Comparison of ENCODE assay signal across 1 cellular context in the genomic region with DNA sequence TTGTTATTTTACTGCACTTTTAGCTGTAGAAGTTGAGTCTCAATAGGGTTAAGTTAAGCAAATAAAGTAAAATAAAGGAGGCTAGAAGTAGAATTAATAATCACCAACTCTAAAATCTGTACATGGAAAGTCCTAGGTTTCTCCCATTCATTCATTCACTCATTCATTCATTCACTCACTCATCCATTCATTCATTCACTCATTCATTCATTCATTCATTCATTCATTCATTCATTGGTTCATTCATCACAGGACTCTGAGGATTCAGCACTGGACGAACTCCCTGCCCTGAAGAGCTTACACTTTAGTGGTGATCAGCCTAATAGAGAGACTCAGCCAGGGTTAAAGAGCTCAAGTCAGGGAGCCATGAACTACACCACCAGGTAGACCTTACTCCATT.
TF ChIP-seq lines count a peak whose summit lies in the region.

No MANE protein-coding gene starts in this region.

TF ChIP-seq in HepG2, 621 proteins besides CTCF, POLR2A, EP300 and RAD21:
- TF ChIP-seq ZNF101 (CRISPR knock-in tag; IDR thresholded peaks at IDR 0.05; ENCODE audit: borderline replicate concordance, low read depth) (no peak), TGIF2 (CRISPR knock-in tag; IDR thresholded peaks at IDR 0.05) (no peak), ZNF24 (IDR thresholded peaks at IDR 0.05) (peak; percentile 92), TBP (CRISPR knock-in tag; IDR thresholded peaks at IDR 0.05) (no peak), NFYB (CRISPR knock-in tag; IDR thresholded peaks at IDR 0.05) (no peak), ZNF282 (IDR thresholded peaks at IDR 0.05; ENCODE audit: partially characterized antibody) (no peak), NR2F1 (CRISPR knock-in tag; IDR thresholded peaks at IDR 0.05) (no peak)
- TF ChIP-seq, protein P1, sequence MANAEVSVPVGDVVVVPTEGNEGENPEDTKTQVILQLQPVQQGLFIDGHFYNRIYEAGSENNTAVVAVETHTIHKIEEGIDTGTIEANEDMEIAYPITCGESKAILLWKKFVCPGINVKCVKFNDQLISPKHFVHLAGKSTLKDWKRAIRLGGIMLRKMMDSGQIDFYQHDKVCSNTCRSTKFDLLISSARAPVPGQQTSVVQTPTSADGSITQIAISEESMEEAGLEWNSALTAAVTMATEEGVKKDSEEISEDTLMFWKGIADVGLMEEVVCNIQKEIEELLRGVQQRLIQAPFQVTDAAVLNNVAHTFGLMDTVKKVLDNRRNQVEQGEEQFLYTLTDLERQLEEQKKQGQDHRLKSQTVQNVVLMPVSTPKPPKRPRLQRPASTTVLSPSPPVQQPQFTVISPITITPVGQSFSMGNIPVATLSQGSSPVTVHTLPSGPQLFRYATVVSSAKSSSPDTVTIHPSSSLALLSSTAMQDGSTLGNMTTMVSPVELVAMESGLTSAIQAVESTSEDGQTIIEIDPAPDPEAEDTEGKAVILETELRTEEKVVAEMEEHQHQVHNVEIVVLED (CRISPR knock-in tag; IDR thresholded peaks at IDR 0.05; ENCODE audit: borderline replicate concordance) = no peak
